In the genomic region with DNA sequence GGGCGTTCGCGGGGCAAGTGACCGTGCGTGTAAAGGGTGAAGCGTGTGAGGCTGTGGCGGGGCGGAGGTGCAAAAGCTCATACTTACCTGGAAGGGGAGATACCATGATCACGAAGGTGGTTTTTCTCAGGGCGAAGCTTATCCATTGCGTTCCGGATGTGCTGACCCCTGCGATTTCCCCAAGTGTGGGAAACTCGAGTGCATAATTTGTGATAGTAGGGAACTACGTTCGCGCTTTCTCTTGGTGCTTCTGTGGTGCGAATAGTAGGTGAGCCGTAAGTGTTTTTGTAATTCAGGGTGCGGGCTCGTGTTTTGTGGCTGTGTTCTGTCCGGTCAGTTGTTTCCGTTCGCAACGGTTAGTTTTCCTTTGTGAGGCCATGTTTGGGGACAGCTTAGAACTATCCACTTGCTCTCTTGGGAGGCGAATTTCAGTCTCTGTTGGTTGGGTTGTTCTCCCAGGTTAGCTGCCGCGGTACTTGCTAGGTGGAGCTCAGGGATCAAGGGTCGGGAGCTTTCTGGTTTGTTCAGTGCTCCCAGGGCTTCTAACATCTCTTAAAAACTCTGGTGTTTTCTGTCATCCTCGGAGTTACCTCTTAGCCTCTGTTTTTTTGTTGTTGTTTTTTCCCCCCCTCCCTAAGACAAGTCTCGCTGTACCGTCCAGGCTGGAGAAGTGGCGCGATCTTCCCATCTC, we compare ENCODE assay signal across 8 cellular contexts. TPM values are rescaled to one million over a fixed set of nuclear protein-coding genes. Genes with fewer than 3 reads are reported as not detected.
DNase-seq lines count a peak whose midpoint lies in the region; ATAC-seq and TF ChIP-seq lines count a peak whose summit lies in the region.
"Not testable (repeated sequence)": the region's sequence is repeated elsewhere in the genome, so short reads cannot be mapped to it uniquely, and the experiment has no call there.

No MANE protein-coding gene starts in this region.

- H4K20me1 ChIP-seq in KMS-11 (ENCODE audit: insufficient read depth); PC-9 (ENCODE audit: insufficient read depth): not testable (repeated sequence)

- CTCF ChIA-PET in PC-9 (lab: Charles Lee) = not testable (repeated sequence)

- peak; percentile 76 for ATAC-seq in GM21825 (IDR thresholded peaks at IDR 0.05; ENCODE audit: unreplicated experiment)

- H3K79me2 ChIP-seq in KMS-11 (ENCODE audit: insufficient read depth, low read depth); PC-9 (ENCODE audit: low read depth): not testable (repeated sequence)

- H3K9me2 ChIP-seq in PC-9 (ENCODE audit: insufficient read depth) = not testable (repeated sequence)

- H3K9ac ChIP-seq in KMS-11 = peak overlapping the region; percentile 72; the same call in 1 of the 2 replicates

- not testable (repeated sequence) for H2AFZ ChIP-seq in KMS-11 (ENCODE audit: low read depth); PC-9

- POLR2A ChIA-PET in PC-9 (lab: Charles Lee; ENCODE audit: unreplicated experiment) = interaction anchor here (0.6 to 1.1 kb wide), 4 partner anchors 143 to 757 kb away, joined by 3 to 31 read pairs (median 6); no protein-coding TSS in a partner anchor

- not testable (repeated sequence) for H3K4me1 ChIP-seq in KMS-11 (ENCODE audit: low read depth, poor library complexity, severe bottlenecking); PC-9 (replicated peaks; ENCODE audit: insufficient read depth)

- H3K4me2 ChIP-seq in KMS-11 (peak overlapping the region; percentile 93), PC-9 (peak overlapping the region; percentile 62)

- peak overlapping the region; percentile 89 for H3K27ac ChIP-seq in KMS-11
- H3K27ac ChIP-seq in PC-9 = peak overlapping the region; percentile 56

- H3K9me3 ChIP-seq in PC-9 (ENCODE audit: insufficient read depth, low read depth) = not testable (repeated sequence)

- H3K4me3 ChIP-seq in KMS-11 (IDR thresholded peaks at IDR 0.05; ENCODE audit: insufficient read depth, low read depth, low read length) (peak overlapping the region; percentile 70), PC-9 (peak overlapping the region; percentile 42; the same call in 1 of the 2 replicates), epithelial cell of proximal tubule (ENCODE audit: low read depth, low read length) (peak overlapping the region; percentile 45)

- intact Hi-C loops in PC-9 (cut with micrococcal nuclease; ENCODE audit: unreplicated experiment) = not testable (repeated sequence)

- DNase-seq in DMS79 treated with DMSO at 0.1 percent for 48 hours (lab: John Stamatoyannopoulos, UW) = peak; percentile 99
- DNase-seq in PC-9 = peak; percentile 74 to 93
- DNase-seq in activated T-cell treated with anti-CD3 and anti-CD28 coated beads, Interleukin-2, amount 50 U/mL, for 1 hour = peak; percentile 76
- DNase-seq in epithelial cell of proximal tubule (ENCODE audit: low read depth) = peak; percentile 98
- peak; percentile 95 for DNase-seq in myocyte (ENCODE audit: low read depth)
- peak; percentile 62 to 65 for DNase-seq in stimulated activated CD8-positive, alpha-beta memory T cell treated with anti-CD3 and anti-CD28 coated beads, Interleukin-4, amount 100 ng/mL, for 4 hours (ENCODE audit: low read depth in 2 of 2, low spot score in 1 of 2)

- H3F3A ChIP-seq in PC-9 (ENCODE audit: insufficient read depth, low read depth) = not testable (repeated sequence)

- TF ChIP-seq CTCF in KMS-11 (conservative IDR thresholded peaks at IDR 0.05; ENCODE audit: low read depth, low read length); PC-9 (conservative IDR thresholded peaks at IDR 0.05); epithelial cell of proximal tubule (conservative IDR thresholded peaks at IDR 0.05; ENCODE audit: low read depth, low read length): not testable (repeated sequence)

- not testable (repeated sequence) for H3K36me3 ChIP-seq in KMS-11 (ENCODE audit: insufficient read depth); PC-9 (ENCODE audit: low read depth)

- not testable (repeated sequence) for H3K27me3 ChIP-seq in KMS-11 (ENCODE audit: insufficient read depth, low read depth); PC-9 (ENCODE audit: insufficient read depth, low read depth)

- BruUV-seq in PC-9 (replicated peaks; lab: Mats Ljungman, UMichigan) = TSS peak; percentile 98

RNA-seq across cellular contexts. Expression of gene PPIAL4D, which starts 39.2 kb away (rescaled TPM):
- not detected in 2 replicates for total RNA-seq in PC-9 (2021)
- not detected in 2 replicates for total RNA-seq in epithelial cell of proximal tubule
- not detected in 2 replicates for total RNA-seq in myocyte
- not detected for polyA plus RNA-seq in myocyte (2012)

Comparison
In these comparisons a context has a peak if more than half of its experiments do, and no peak if none do; other contexts are left out.
1. Peak in every context shown above with its lines: DNase-seq, ATAC-seq, H3K4me3 ChIP-seq and H3K27ac ChIP-seq.